ENCODE assay signal across 15 cellular contexts in genomic region chr6:35015996-35016395, GRCh38.
DNase-seq lines count a peak whose midpoint lies in the region; ATAC-seq and TF ChIP-seq lines count a peak whose summit lies in the region.
"Had no signal": no experiment of that assay in that cellular context is flagged by ENCODE, and none has a peak within 500 bp of the region (broad histone marks: within the 10 kb centered on the region; RNA-seq: fewer than 3 reads in every experiment).

No MANE protein-coding gene starts in this region.

- H3K79me2 ChIP-seq in PC-9 (ENCODE audit: low read depth): no peaks in the 10 kb centered on the region

- WGBS in right cardiac atrium: 0% methylated on average over 1 of the region's 1 CpG
- 0% methylated on average over 1 of the region's 1 CpG for WGBS in aorta, 2 donors

- H3K9me3 ChIP-seq in right atrium auricular region (no peaks in the 10 kb centered on the region), right cardiac atrium (ENCODE audit: control insufficient read depth, low read length) (no peaks in the 10 kb centered on the region), aorta (ENCODE audit: control insufficient read depth, low read length) (no peaks in the 10 kb centered on the region), PC-9 (ENCODE audit: insufficient read depth, low read depth) (no peaks in the 10 kb centered on the region)
- H3K9me3 ChIP-seq: SK-N-SH had no signal

- H3K27ac ChIP-seq in right atrium auricular region (peak overlapping the region; percentile 90 to 96), right cardiac atrium (ENCODE audit: low read length) (peak overlapping the region; percentile 92), rectal smooth muscle tissue (ENCODE audit: low read depth, low read length) (peak overlapping the region; percentile 97), aorta (ENCODE audit: low read depth in 1 of 2, low read length in 2 of 2) (peak overlapping the region; percentile 46 to 69), PC-9 (no peak overlapping the region)

- no peaks in the 10 kb centered on the region for H3K9me2 ChIP-seq in PC-9 (ENCODE audit: insufficient read depth)
- H3K9me2 ChIP-seq: SK-N-SH had no signal

- H3K36me3 ChIP-seq in right atrium auricular region: no peaks in the 10 kb centered on the region
- H3K36me3 ChIP-seq in rectal smooth muscle tissue (ENCODE audit: control insufficient read depth, insufficient read depth, low read length): no peaks in the 10 kb centered on the region
- H3K36me3 ChIP-seq in aorta (ENCODE audit: control insufficient read depth in 1 of 2, insufficient read depth in 2 of 2, low read length in 1 of 2): no peaks in the 10 kb centered on the region
- no peaks in the 10 kb centered on the region for H3K36me3 ChIP-seq in PC-9 (ENCODE audit: low read depth)

- no peaks in the 10 kb centered on the region for H3K27me3 ChIP-seq in right atrium auricular region
- H3K27me3 ChIP-seq in right cardiac atrium (ENCODE audit: control insufficient read depth, insufficient read depth): no peaks in the 10 kb centered on the region
- H3K27me3 ChIP-seq in rectal smooth muscle tissue (ENCODE audit: control insufficient read depth, insufficient read depth, low read length): no peaks in the 10 kb centered on the region
- H3K27me3 ChIP-seq in aorta (ENCODE audit: control insufficient read depth in 1 of 2, insufficient read depth in 2 of 2, low read length in 1 of 2): no peaks in the 10 kb centered on the region
- no peaks in the 10 kb centered on the region for H3K27me3 ChIP-seq in PC-9 (ENCODE audit: insufficient read depth, low read depth)

- H3F3A ChIP-seq in PC-9 (ENCODE audit: insufficient read depth, low read depth): no peaks in the 10 kb centered on the region

- H2AFZ ChIP-seq in PC-9: no peak overlapping the region

- H3K4me2 ChIP-seq in PC-9: no peak overlapping the region
- H3K4me2 ChIP-seq: SK-N-SH had no signal

- intact Hi-C loops in Right ventricle myocardium superior (cut with DNase I) (no loop called here), right cardiac atrium (cut with DNase I) (no loop called here), aorta (cut with DNase I) (loop anchor here (2.0 to 5.0 kb wide), 3 partner anchors 29 to 76 kb away; no protein-coding TSS in a partner anchor), PC-9 (cut with micrococcal nuclease; ENCODE audit: unreplicated experiment) (no loop called here)

- no peak for TF ChIP-seq CTCF in right atrium auricular region (IDR thresholded peaks at IDR 0.05)
- no peak for TF ChIP-seq CTCF in PC-9 (conservative IDR thresholded peaks at IDR 0.05)

- H3K4me3 ChIP-seq in right atrium auricular region (no peak overlapping the region), right cardiac atrium (ENCODE audit: low read length) (no peak overlapping the region), rectal smooth muscle tissue (ENCODE audit: low read length) (no peak overlapping the region), aorta (ENCODE audit: low read length in 2 of 2) (no peak overlapping the region), PC-9 (no peak overlapping the region)

- CTCF ChIA-PET in PC-9 (lab: Charles Lee): no interaction called here

- H4K20me1 ChIP-seq in PC-9 (ENCODE audit: insufficient read depth): no peaks in the 10 kb centered on the region

- BruUV-seq in PC-9 (replicated peaks; lab: Mats Ljungman, UMichigan): no TSS peak

- ATAC-seq in Right ventricle myocardium superior (ENCODE audit: poor library complexity) (no peak), right cardiac atrium (no peak), aorta (ENCODE audit: low FRiP score) (no peak), HG02588 (IDR thresholded peaks at IDR 0.05; ENCODE audit: unreplicated experiment) (no peak)
- ATAC-seq: naive thymus-derived CD4-positive, alpha-beta T cell; stimulated activated naive CD8-positive, alpha-beta T cell treated with anti-CD3 and anti-CD28 coated beads, Interleukin-15, amount 100 ng/mL, for 72 hours had no signal

- H3K4me1 ChIP-seq in right atrium auricular region: peaks cover 0 to 80% of the 10 kb centered on the region in 2 donors
- peaks cover 26% of the 10 kb centered on the region for H3K4me1 ChIP-seq in right cardiac atrium (ENCODE audit: control insufficient read depth, insufficient read depth, low read length)
- peaks cover 21% of the 10 kb centered on the region for H3K4me1 ChIP-seq in rectal smooth muscle tissue (ENCODE audit: control insufficient read depth, insufficient read depth, low read length)
- peaks cover 0 to 4% of the 10 kb centered on the region in 2 donors for H3K4me1 ChIP-seq in aorta (ENCODE audit: control insufficient read depth in 1 of 2, insufficient read depth in 2 of 2, low read length in 2 of 2)
- 0 out of 2 replicates have a peak, but pooled peaks cover 5% of the 10 kb centered on the region for H3K4me1 ChIP-seq in PC-9 (replicated peaks; ENCODE audit: insufficient read depth)

- POLR2A ChIA-PET in PC-9 (lab: Charles Lee; ENCODE audit: unreplicated experiment): no interaction called here

- DNase-seq in right atrium auricular region (ENCODE audit: low spot score) (no peak), Right ventricle myocardium superior (no peak), right cardiac atrium (peak in 1 of 3 donors; percentile 56), aorta (no peak), NCI-H446 treated with DMSO at 0.1 percent for 48 hours (lab: John Stamatoyannopoulos, UW) (no peak), PC-9 (no peak)
- DNase-seq: Calu3; cerebellar nuclear complex; MV-4-11; naive thymus-derived CD4-positive, alpha-beta T cell; NK-92 treated with Interleukin-12 subunit alpha and Interleukin-12 subunit beta, amount 100 ng/mL, for 24 hours; SK-N-SH; stimulated activated naive CD8-positive, alpha-beta T cell treated with anti-CD3 and anti-CD28 coated beads, Interleukin-15, amount 100 ng/mL, for 72 hours had no signal

- H3K9ac ChIP-seq in rectal smooth muscle tissue (ENCODE audit: low read length): no peak overlapping the region
- H3K9ac ChIP-seq: SK-N-SH had no signal

Comparison
In these comparisons a context has a peak if more than half of its experiments do, and no peak if none do; other contexts are left out.
1. intact Hi-C loops: an anchor here in aorta (2.0 to 5.0 kb wide); none called in Right ventricle myocardium superior, right cardiac atrium and PC-9.